ENCODE assay signal across 1 cellular context in the genomic region with DNA sequence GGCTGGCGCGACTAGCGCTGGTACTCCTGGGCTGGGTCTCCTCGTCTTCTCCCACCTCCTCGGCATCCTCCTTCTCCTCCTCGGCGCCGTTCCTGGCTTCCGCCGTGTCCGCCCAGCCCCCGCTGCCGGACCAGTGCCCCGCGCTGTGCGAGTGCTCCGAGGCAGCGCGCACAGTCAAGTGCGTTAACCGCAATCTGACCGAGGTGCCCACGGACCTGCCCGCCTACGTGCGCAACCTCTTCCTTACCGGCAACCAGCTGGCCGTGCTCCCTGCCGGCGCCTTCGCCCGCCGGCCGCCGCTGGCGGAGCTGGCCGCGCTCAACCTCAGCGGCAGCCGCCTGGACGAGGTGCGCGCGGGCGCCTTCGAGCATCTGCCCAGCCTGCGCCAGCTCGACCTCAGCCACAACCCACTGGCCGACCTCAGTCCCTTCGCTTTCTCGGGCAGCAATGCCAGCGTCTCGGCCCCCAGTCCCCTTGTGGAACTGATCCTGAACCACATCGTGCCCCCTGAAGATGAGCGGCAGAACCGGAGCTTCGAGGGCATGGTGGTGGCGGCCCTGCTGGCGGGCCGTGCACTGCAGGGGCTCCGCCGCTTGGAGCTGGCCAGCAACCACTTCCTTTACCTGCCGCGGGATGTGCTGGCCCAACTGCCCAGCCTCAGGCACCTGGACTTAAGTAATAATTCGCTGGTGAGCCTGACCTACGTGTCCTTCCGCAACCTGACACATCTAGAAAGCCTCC.
TF ChIP-seq lines count a peak whose summit lies in the region.

No MANE protein-coding gene starts in this region.

TF ChIP-seq in GM23338, 12 proteins besides CTCF, POLR2A, EP300 and RAD21 (continued from another document):
- TF ChIP-seq, protein P1, sequence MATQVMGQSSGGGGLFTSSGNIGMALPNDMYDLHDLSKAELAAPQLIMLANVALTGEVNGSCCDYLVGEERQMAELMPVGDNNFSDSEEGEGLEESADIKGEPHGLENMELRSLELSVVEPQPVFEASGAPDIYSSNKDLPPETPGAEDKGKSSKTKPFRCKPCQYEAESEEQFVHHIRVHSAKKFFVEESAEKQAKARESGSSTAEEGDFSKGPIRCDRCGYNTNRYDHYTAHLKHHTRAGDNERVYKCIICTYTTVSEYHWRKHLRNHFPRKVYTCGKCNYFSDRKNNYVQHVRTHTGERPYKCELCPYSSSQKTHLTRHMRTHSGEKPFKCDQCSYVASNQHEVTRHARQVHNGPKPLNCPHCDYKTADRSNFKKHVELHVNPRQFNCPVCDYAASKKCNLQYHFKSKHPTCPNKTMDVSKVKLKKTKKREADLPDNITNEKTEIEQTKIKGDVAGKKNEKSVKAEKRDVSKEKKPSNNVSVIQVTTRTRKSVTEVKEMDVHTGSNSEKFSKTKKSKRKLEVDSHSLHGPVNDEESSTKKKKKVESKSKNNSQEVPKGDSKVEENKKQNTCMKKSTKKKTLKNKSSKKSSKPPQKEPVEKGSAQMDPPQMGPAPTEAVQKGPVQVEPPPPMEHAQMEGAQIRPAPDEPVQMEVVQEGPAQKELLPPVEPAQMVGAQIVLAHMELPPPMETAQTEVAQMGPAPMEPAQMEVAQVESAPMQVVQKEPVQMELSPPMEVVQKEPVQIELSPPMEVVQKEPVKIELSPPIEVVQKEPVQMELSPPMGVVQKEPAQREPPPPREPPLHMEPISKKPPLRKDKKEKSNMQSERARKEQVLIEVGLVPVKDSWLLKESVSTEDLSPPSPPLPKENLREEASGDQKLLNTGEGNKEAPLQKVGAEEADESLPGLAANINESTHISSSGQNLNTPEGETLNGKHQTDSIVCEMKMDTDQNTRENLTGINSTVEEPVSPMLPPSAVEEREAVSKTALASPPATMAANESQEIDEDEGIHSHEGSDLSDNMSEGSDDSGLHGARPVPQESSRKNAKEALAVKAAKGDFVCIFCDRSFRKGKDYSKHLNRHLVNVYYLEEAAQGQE (IDR thresholded peaks at IDR 0.05; ENCODE audit: unreplicated experiment): peak; percentile 50
- TF ChIP-seq ZNF114 (CRISPR knock-in tag; IDR thresholded peaks at IDR 0.05) (no peak), POLR2AphosphoS5 (IDR thresholded peaks at IDR 0.05; ENCODE audit: low read depth) (no peak; the same call in 1 of the 2 replicates), NANOG (IDR thresholded peaks at IDR 0.05; ENCODE audit: borderline replicate concordance) (no peak), EZH2 (IDR thresholded peaks at IDR 0.05; ENCODE audit: low read depth, unreplicated experiment) (no peak), ZNF331 (CRISPR knock-in tag; IDR thresholded peaks at IDR 0.05; ENCODE audit: low read depth) (no peak)
- TF ChIP-seq, protein P2, sequence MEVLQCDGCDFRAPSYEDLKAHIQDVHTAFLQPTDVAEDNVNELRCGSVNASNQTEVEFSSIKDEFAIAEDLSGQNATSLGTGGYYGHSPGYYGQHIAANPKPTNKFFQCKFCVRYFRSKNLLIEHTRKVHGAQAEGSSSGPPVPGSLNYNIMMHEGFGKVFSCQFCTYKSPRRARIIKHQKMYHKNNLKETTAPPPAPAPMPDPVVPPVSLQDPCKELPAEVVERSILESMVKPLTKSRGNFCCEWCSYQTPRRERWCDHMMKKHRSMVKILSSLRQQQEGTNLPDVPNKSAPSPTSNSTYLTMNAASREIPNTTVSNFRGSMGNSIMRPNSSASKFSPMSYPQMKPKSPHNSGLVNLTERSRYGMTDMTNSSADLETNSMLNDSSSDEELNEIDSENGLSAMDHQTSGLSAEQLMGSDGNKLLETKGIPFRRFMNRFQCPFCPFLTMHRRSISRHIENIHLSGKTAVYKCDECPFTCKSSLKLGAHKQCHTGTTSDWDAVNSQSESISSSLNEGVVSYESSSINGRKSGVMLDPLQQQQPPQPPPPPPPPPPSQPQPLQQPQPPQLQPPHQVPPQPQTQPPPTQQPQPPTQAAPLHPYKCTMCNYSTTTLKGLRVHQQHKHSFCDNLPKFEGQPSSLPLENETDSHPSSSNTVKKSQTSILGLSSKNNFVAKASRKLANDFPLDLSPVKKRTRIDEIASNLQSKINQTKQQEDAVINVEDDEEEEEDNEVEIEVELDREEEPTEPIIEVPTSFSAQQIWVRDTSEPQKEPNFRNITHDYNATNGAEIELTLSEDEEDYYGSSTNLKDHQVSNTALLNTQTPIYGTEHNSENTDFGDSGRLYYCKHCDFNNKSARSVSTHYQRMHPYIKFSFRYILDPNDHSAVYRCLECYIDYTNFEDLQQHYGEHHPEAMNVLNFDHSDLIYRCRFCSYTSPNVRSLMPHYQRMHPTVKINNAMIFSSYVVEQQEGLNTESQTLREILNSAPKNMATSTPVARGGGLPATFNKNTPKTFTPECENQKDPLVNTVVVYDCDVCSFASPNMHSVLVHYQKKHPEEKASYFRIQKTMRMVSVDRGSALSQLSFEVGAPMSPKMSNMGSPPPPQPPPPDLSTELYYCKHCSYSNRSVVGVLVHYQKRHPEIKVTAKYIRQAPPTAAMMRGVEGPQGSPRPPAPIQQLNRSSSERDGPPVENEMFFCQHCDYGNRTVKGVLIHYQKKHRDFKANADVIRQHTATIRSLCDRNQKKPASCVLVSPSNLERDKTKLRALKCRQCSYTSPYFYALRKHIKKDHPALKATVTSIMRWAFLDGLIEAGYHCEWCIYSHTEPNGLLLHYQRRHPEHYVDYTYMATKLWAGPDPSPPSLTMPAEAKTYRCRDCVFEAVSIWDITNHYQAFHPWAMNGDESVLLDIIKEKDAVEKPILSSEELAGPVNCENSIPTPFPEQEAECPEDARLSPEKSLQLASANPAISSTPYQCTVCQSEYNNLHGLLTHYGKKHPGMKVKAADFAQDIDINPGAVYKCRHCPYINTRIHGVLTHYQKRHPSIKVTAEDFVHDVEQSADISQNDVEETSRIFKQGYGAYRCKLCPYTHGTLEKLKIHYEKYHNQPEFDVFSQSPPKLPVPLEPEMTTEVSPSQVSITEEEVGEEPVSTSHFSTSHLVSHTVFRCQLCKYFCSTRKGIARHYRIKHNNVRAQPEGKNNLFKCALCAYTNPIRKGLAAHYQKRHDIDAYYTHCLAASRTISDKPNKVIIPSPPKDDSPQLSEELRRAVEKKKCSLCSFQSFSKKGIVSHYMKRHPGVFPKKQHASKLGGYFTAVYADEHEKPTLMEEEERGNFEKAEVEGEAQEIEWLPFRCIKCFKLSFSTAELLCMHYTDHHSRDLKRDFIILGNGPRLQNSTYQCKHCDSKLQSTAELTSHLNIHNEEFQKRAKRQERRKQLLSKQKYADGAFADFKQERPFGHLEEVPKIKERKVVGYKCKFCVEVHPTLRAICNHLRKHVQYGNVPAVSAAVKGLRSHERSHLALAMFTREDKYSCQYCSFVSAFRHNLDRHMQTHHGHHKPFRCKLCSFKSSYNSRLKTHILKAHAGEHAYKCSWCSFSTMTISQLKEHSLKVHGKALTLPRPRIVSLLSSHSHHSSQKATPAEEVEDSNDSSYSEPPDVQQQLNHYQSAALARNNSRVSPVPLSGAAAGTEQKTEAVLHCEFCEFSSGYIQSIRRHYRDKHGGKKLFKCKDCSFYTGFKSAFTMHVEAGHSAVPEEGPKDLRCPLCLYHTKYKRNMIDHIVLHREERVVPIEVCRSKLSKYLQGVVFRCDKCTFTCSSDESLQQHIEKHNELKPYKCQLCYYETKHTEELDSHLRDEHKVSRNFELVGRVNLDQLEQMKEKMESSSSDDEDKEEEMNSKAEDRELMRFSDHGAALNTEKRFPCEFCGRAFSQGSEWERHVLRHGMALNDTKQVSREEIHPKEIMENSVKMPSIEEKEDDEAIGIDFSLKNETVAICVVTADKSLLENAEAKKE (CRISPR knock-in tag; IDR thresholded peaks at IDR 0.05): no peak
